35 cellular contexts compared by ENCODE assay signal in the genomic region with DNA sequence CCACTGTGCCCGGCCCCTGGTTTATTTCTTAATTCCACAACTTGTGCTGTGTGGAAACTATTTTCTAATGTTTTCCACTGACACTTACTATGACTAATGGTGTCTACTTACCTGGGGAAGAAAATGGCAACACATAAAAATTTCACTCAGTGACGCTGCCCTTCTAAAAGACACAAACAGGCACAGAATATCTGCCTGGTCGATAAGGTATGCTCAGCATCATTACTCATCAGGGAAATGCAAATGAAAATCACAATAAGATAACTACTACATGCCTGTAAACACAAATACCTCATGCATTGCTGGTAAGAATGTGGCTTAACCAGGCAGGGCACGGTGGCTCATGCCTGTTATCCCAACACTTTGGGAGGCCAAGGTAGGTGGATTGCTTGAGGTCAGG.
"Had no signal": no experiment of that assay in that cellular context is flagged by ENCODE, and none has a peak within 500 bp of the region (broad histone marks: within the 10 kb centered on the region; RNA-seq: fewer than 3 reads in every experiment).

No MANE protein-coding gene starts in this region.

- H3K4me1 ChIP-seq: adrenal gland, Peyer's patch had no signal

- H3K27me3 Mint-ChIP-seq: activated B cell treated with CpG ODN at 0.5 μM for 24 hours; activated CD4-positive, alpha-beta memory T cell treated with anti-CD3 and anti-CD28 coated beads, Interleukin-2, amount 10 ng/mL, durations not matched to agents 7 days and 5 days; activated CD8-positive, alpha-beta memory T cell treated with anti-CD3 and anti-CD28 coated beads, Interleukin-2, amount 10 ng/mL, durations not matched to agents 7 days and 5 days; activated naive CD8-positive, alpha-beta T cell treated with anti-CD3 and anti-CD28 coated beads, Interleukin-2, amount 10 ng/mL, durations not matched to agents 7 days and 5 days; brain had no signal

- H3K4me3 Mint-ChIP-seq: activated B cell treated with CpG ODN at 0.5 μM for 24 hours; activated CD4-positive, alpha-beta memory T cell treated with anti-CD3 and anti-CD28 coated beads, Interleukin-2, amount 10 ng/mL, durations not matched to agents 7 days and 5 days; activated CD8-positive, alpha-beta memory T cell treated with anti-CD3 and anti-CD28 coated beads, Interleukin-2, amount 10 ng/mL, durations not matched to agents 7 days and 5 days; activated naive CD8-positive, alpha-beta T cell treated with anti-CD3 and anti-CD28 coated beads, Interleukin-2, amount 10 ng/mL, durations not matched to agents 7 days and 5 days; brain had no signal

- H3K27me3 ChIP-seq: adrenal gland, Peyer's patch had no signal

- H3K27ac Mint-ChIP-seq: activated B cell treated with CpG ODN at 0.5 μM for 24 hours; activated CD4-positive, alpha-beta memory T cell treated with anti-CD3 and anti-CD28 coated beads, Interleukin-2, amount 10 ng/mL, durations not matched to agents 7 days and 5 days; activated CD8-positive, alpha-beta memory T cell treated with anti-CD3 and anti-CD28 coated beads, Interleukin-2, amount 10 ng/mL, durations not matched to agents 7 days and 5 days; activated naive CD8-positive, alpha-beta T cell treated with anti-CD3 and anti-CD28 coated beads, Interleukin-2, amount 10 ng/mL, durations not matched to agents 7 days and 5 days; brain had no signal

- H3K9me3 ChIP-seq: adrenal gland, Peyer's patch had no signal

- DNase-seq: activated B cell treated with CpG ODN at 0.5 μM for 24 hours; activated CD4-positive, alpha-beta memory T cell treated with anti-CD3 and anti-CD28 coated beads, Interleukin-2, amount 10 ng/mL, durations not matched to agents 7 days and 5 days; activated CD4-positive, alpha-beta T cell treated with anti-CD3 and anti-CD28 coated beads for 48 hours; activated CD4-positive, CD25-positive, alpha-beta regulatory T cell treated with anti-CD3 and anti-CD28 coated beads, Interleukin-2, amount 50 U/mL, for 72 hours; activated CD8-positive, alpha-beta memory T cell treated with anti-CD3 and anti-CD28 coated beads for 24 hours; activated CD8-positive, alpha-beta memory T cell treated with anti-CD3 and anti-CD28 coated beads, Interleukin-2, amount 10 ng/mL, durations not matched to agents 7 days and 5 days; activated CD8-positive, alpha-beta memory T cell treated with anti-CD3 and anti-CD28 coated beads, Interleukin-2, amount 50 U/mL, for 48 hours; activated effector memory CD4-positive, alpha-beta T cell treated with Interleukin-2 at 50 U/mL for 16 hours; activated naive CD4-positive, alpha-beta T cell treated with anti-CD3 and anti-CD28 coated beads, Interleukin-2, amount 50 U/mL, for 16 hours; activated naive CD8-positive, alpha-beta T cell treated with anti-CD3 and anti-CD28 coated beads, Interleukin-2, amount 10 ng/mL, durations not matched to agents 7 days and 5 days; activated T-cell treated with anti-CD3 and anti-CD28 coated beads, Interleukin-2, amount 50 U/mL, for 48 hours; adrenal gland; central memory CD4-positive, alpha-beta T cell; Karpas-422; KBM-7; NCI-H1105 treated with DMSO at 0.1 percent for 48 hours; NCI-H1436; NCI-H1694 treated with DMSO at 0.1 percent for 48 hours; NCI-H2029; NCI-H345; NCI-H526; NCI-H748 treated with DMSO at 0.1 percent for 48 hours; NK-92 treated with Interleukin-12 subunit alpha and Interleukin-12 subunit beta, amount 100 ng/mL, for 24 hours; PC-3; Peyer's patch; SIG-M5; T-helper 1 cell; T-helper 2 cell; T-helper 9 cell had no signal

- FAIRE-seq: astrocyte had no signal

- H3K27ac ChIP-seq: adrenal gland, Peyer's patch, RWPE1, VCaP had no signal

- H3K4me3 ChIP-seq: adrenal gland, Peyer's patch had no signal

- H3K4me1 Mint-ChIP-seq: activated CD4-positive, alpha-beta memory T cell treated with anti-CD3 and anti-CD28 coated beads, Interleukin-2, amount 10 ng/mL, durations not matched to agents 7 days and 5 days; activated CD8-positive, alpha-beta memory T cell treated with anti-CD3 and anti-CD28 coated beads, Interleukin-2, amount 10 ng/mL, durations not matched to agents 7 days and 5 days; brain had no signal

- H3K9me3 Mint-ChIP-seq: activated B cell treated with CpG ODN at 0.5 μM for 24 hours; activated CD4-positive, alpha-beta memory T cell treated with anti-CD3 and anti-CD28 coated beads, Interleukin-2, amount 10 ng/mL, durations not matched to agents 7 days and 5 days; activated naive CD8-positive, alpha-beta T cell treated with anti-CD3 and anti-CD28 coated beads, Interleukin-2, amount 10 ng/mL, durations not matched to agents 7 days and 5 days; brain had no signal

- ATAC-seq: activated CD8-positive, alpha-beta memory T cell treated with anti-CD3 and anti-CD28 coated beads, Interleukin-2, amount 10 ng/mL, durations not matched to agents 7 days and 5 days; PC-3; Right ventricle myocardium inferior; SK-N-SH treated with all-trans-retinoic acid at 6 μM for 48 hours had no signal
